ENCODE assay signal across 23 cellular contexts in genomic region chr3:188486952-188487351, GRCh38.
DNase-seq lines count a peak whose midpoint lies in the region; ATAC-seq, FAIRE-seq and TF ChIP-seq lines count a peak whose summit lies in the region.
"Had no signal": no experiment of that assay in that cellular context is flagged by ENCODE, and none has a peak within 500 bp of the region (broad histone marks: within the 10 kb centered on the region; RNA-seq: fewer than 3 reads in every experiment).

No MANE protein-coding gene starts in this region.

- H3K36me3 ChIP-seq in Caco-2 (ENCODE audit: control insufficient read depth, insufficient read depth, low read length) = no peaks in the 10 kb centered on the region
- H3K36me3 ChIP-seq in astrocyte (ENCODE audit: insufficient read depth, low read length) = peaks cover 8% of the 10 kb centered on the region
- H3K36me3 ChIP-seq in gastroesophageal sphincter = peaks cover 5 to 29% of the 10 kb centered on the region in 2 donors
- H3K36me3 ChIP-seq in CD8-positive, alpha-beta memory T cell (ENCODE audit: insufficient read depth, low read length) = peaks cover 7% of the 10 kb centered on the region

- H3K27me3 Mint-ChIP-seq in Caco-2 (ENCODE audit: insufficient read depth, unreplicated experiment) = no peaks in the 10 kb centered on the region
- no peaks in the 10 kb centered on the region for H3K27me3 Mint-ChIP-seq in astrocyte (ENCODE audit: low read depth, unreplicated experiment)
- no peaks in the 10 kb centered on the region for H3K27me3 Mint-ChIP-seq in activated T-cell treated with anti-CD3 and anti-CD28 coated beads, Interleukin-2, amount 50 U/mL, for 4 hours (ENCODE audit: low read depth)
- peaks cover 0 to 3% of the 10 kb centered on the region in 2 donors for H3K27me3 Mint-ChIP-seq in CD8-positive, alpha-beta memory T cell
- H3K27me3 Mint-ChIP-seq: CD4-positive, alpha-beta T cell had no signal

- peaks cover 12% of the 10 kb centered on the region for H4K20me1 ChIP-seq in astrocyte (ENCODE audit: insufficient read depth, low read length)
- H4K20me1 ChIP-seq: BLaER1 had no signal

- no peaks in the 10 kb centered on the region for H3K4me1 Mint-ChIP-seq in Caco-2 (ENCODE audit: low read depth, unreplicated experiment)
- peaks cover 42% of the 10 kb centered on the region for H3K4me1 Mint-ChIP-seq in astrocyte (ENCODE audit: low read depth, unreplicated experiment)
- H3K4me1 Mint-ChIP-seq in activated T-cell treated with anti-CD3 and anti-CD28 coated beads, Interleukin-2, amount 50 U/mL, for 4 hours (ENCODE audit: low read depth) = peaks cover 8% of the 10 kb centered on the region
- H3K4me1 Mint-ChIP-seq in CD8-positive, alpha-beta memory T cell = peaks cover 3 to 10% (median 4%) of the 10 kb centered on the region in 3 donors

- no peak overlapping the region for H2AFZ ChIP-seq in astrocyte (ENCODE audit: low read depth, low read length)
- H2AFZ ChIP-seq: GM23338 had no signal

- H3K79me2 ChIP-seq in astrocyte (ENCODE audit: insufficient read depth, low read length) = peaks cover 36% of the 10 kb centered on the region

- H3K9me3 ChIP-seq in A549 (no peaks in the 10 kb centered on the region), Caco-2 (no peaks in the 10 kb centered on the region), astrocyte (ENCODE audit: insufficient read depth, low read depth, low read length) (no peaks in the 10 kb centered on the region), gastroesophageal sphincter (no peaks in the 10 kb centered on the region)
- no peaks in the 10 kb centered on the region for H3K9me3 ChIP-seq in CD8-positive, alpha-beta memory T cell (ENCODE audit: low read length)
- H3K9me3 ChIP-seq: BLaER1 had no signal

- H3K4me3 ChIP-seq in A549 (no peak overlapping the region), Caco-2 (ENCODE audit: low read depth, low read length) (no peak overlapping the region), astrocyte (ENCODE audit: insufficient read depth, low read depth, low read length) (no peak overlapping the region), gastroesophageal sphincter (no peak overlapping the region)
- H3K4me3 ChIP-seq in CD8-positive, alpha-beta memory T cell (ENCODE audit: low read length) = no peak overlapping the region
- H3K4me3 ChIP-seq: BLaER1, GM23338 had no signal

- H3K9ac ChIP-seq in astrocyte (ENCODE audit: low read length) = no peak overlapping the region
- H3K9ac ChIP-seq: BLaER1 had no signal

- TF ChIP-seq EP300 in A549 (IDR thresholded peaks at IDR 0.05) = no peak
- TF ChIP-seq EP300 in gastroesophageal sphincter (IDR thresholded peaks at IDR 0.05) = no peak

- no peak for TF ChIP-seq RAD21 in A549 (conservative IDR thresholded peaks at IDR 0.05 in 1 of 2, IDR thresholded peaks at IDR 0.05 in 1 of 2)

- FAIRE-seq in A549 (lab: Jason Lieb, UNC) (no peak), astrocyte (lab: Jason Lieb, UNC) (no peak)
- FAIRE-seq: G401.6, GM12892 had no signal

- no peaks in the 10 kb centered on the region for H3K27me3 ChIP-seq in Caco-2 (replicated peaks; ENCODE audit: control insufficient read depth, insufficient read depth, low read length)
- H3K27me3 ChIP-seq in astrocyte (ENCODE audit: insufficient read depth, low read length) = no peaks in the 10 kb centered on the region
- H3K27me3 ChIP-seq in gastroesophageal sphincter = no peaks in the 10 kb centered on the region
- H3K27me3 ChIP-seq in CD8-positive, alpha-beta memory T cell (ENCODE audit: insufficient read depth, low read length, poor library complexity, severe bottlenecking) = no peaks in the 10 kb centered on the region
- H3K27me3 ChIP-seq: BLaER1 had no signal

- TF ChIP-seq POLR2A in A549 (IDR thresholded peaks at IDR 0.05; ENCODE audit: low read length) (no peak), gastroesophageal sphincter (IDR thresholded peaks at IDR 0.05) (no peak)

- H3K4me1 ChIP-seq in A549 (peaks cover 11% of the 10 kb centered on the region; the same call in 1 of the 3 replicates), Caco-2 (no peaks in the 10 kb centered on the region), astrocyte (ENCODE audit: insufficient read depth, low read length) (peaks cover 18% of the 10 kb centered on the region), gastroesophageal sphincter (peaks cover 3 to 72% (median 13%) of the 10 kb centered on the region in 3 donors)
- no peaks in the 10 kb centered on the region for H3K4me1 ChIP-seq in CD8-positive, alpha-beta memory T cell (ENCODE audit: insufficient read depth, low read length)

- H3K27ac Mint-ChIP-seq in Caco-2 (ENCODE audit: unreplicated experiment) = no peak overlapping the region
- H3K27ac Mint-ChIP-seq in astrocyte (ENCODE audit: unreplicated experiment) = peak overlapping the region; percentile 36
- H3K27ac Mint-ChIP-seq in CD8-positive, alpha-beta memory T cell = no peak overlapping the region
- H3K27ac Mint-ChIP-seq: CD4-positive, alpha-beta T cell; GM23338 had no signal

- H3K4me3 Mint-ChIP-seq in Caco-2 (ENCODE audit: unreplicated experiment) (no peak overlapping the region), astrocyte (ENCODE audit: unreplicated experiment) (no peak overlapping the region)
- no peak overlapping the region for H3K4me3 Mint-ChIP-seq in activated T-cell treated with anti-CD3 and anti-CD28 coated beads, Interleukin-2, amount 50 U/mL, for 4 hours
- H3K4me3 Mint-ChIP-seq in CD8-positive, alpha-beta memory T cell = no peak overlapping the region
- H3K4me3 Mint-ChIP-seq: CD4-positive, alpha-beta T cell; GM23338 had no signal

- DNase-seq in A549 (ENCODE audit: low read depth in 1 of 2, low spot score in 1 of 2) (no peak), Caco-2 (no peak), astrocyte (ENCODE audit: low read depth) (no peak), DMS114 treated with DMSO at 0.1 percent for 48 hours (lab: John Stamatoyannopoulos, UW; ENCODE audit: unreplicated experiment) (no peak)
- DNase-seq in stimulated activated CD4-positive, alpha-beta T cell treated with anti-CD3 and anti-CD28 coated beads, Interleukin-4, amount 100 ng/mL, for 1 hour = no peak
- DNase-seq in activated T-cell treated with anti-CD3 and anti-CD28 coated beads, Interleukin-2, amount 50 U/mL, for 4 hours = no peak
- DNase-seq in CD8-positive, alpha-beta memory T cell = no peak
- DNase-seq: ACHN; CD4-positive, alpha-beta T cell; DMS153; HCEC 1CT; KG1; MV-4-11; NCI-H1105 treated with DMSO at 0.1 percent for 48 hours; NCI-H1694 treated with DMSO at 0.1 percent for 48 hours; NCI-H446; NCI-H526; SHP77 had no signal

- ATAC-seq in A549 (no peak), gastroesophageal sphincter (no peak)
- no peak for ATAC-seq in activated T-cell treated with anti-CD3 and anti-CD28 coated beads, Interleukin-2, amount 50 U/mL, for 4 hours
- ATAC-seq: GM23338 had no signal

- intact Hi-C loops in Caco-2 (cut with micrococcal nuclease; ENCODE audit: unreplicated experiment) = no loop called here

- no peak for TF ChIP-seq CTCF in A549 (IDR thresholded peaks at IDR 0.05)
- TF ChIP-seq CTCF in Caco-2 (IDR thresholded peaks at IDR 0.05; ENCODE audit: insufficient read depth in 1 of 2, low read depth in 1 of 2, low read length in 1 of 2, severe bottlenecking in 1 of 2, unreplicated experiment in 1 of 2) = no peak
- no peak for TF ChIP-seq CTCF in astrocyte (IDR thresholded peaks at IDR 0.05; ENCODE audit: insufficient read depth, low read depth, low read length)
- no peak for TF ChIP-seq CTCF in gastroesophageal sphincter (IDR thresholded peaks at IDR 0.05)

- H3K9me3 Mint-ChIP-seq in Caco-2 (ENCODE audit: unreplicated experiment) (no peaks in the 10 kb centered on the region), astrocyte (ENCODE audit: unreplicated experiment) (peaks cover 5% of the 10 kb centered on the region)
- H3K9me3 Mint-ChIP-seq in activated T-cell treated with anti-CD3 and anti-CD28 coated beads, Interleukin-2, amount 50 U/mL, for 4 hours = peaks cover 2% of the 10 kb centered on the region
- peaks cover 0 to 2% (median 1%) of the 10 kb centered on the region in 5 donors for H3K9me3 Mint-ChIP-seq in CD8-positive, alpha-beta memory T cell
- H3K9me3 Mint-ChIP-seq: GM23338 had no signal

- 92% methylated on average over 3 of the region's 3 CpGs for WGBS in A549 (ENCODE audit: missing lambda C conversion rate)
- 58 to 77% methylated on average over 2 to 3 of the region's 3 CpGs for WGBS in gastroesophageal sphincter (ENCODE audit: low coverage in 1 of 2), 2 donors

- POLR2A ChIA-PET in A549 (lab: Yijun Ruan, JAX) (no interaction called here), Caco-2 (lab: Charles Lee) (no interaction called here)
- POLR2A ChIA-PET in CD8-positive, alpha-beta memory T cell (lab: Charles Lee) = no interaction called here

- H3K27ac ChIP-seq in A549 (no peak overlapping the region), astrocyte (ENCODE audit: low read depth, low read length) (no peak overlapping the region), gastroesophageal sphincter (peak overlapping the region in 3 of 4 donors; percentile 20 to 71 (median 50))
- H3K27ac ChIP-seq in CD8-positive, alpha-beta memory T cell (ENCODE audit: low read depth, low read length) = no peak overlapping the region
- H3K27ac ChIP-seq: BLaER1 had no signal

- BruUV-seq in Caco-2 (replicated peaks; lab: Mats Ljungman, UMichigan) = TSS peak; percentile 11

- CTCF ChIA-PET in A549 (lab: Yijun Ruan, JAX) = interaction anchor here (1.1 kb wide), 1 partner anchor 746 kb away, joined by 4 read pairs; no protein-coding TSS in a partner anchor
- CTCF ChIA-PET in Caco-2 (lab: Charles Lee) = no interaction called here
- CTCF ChIA-PET in CD8-positive, alpha-beta memory T cell (lab: Charles Lee) = no interaction called here

- H3K4me2 ChIP-seq in A549 = no peak overlapping the region
- H3K4me2 ChIP-seq in astrocyte (ENCODE audit: low read length) = no peak overlapping the region
- H3K4me2 ChIP-seq: BLaER1, GM23338 had no signal

- H3K36me3 Mint-ChIP-seq in Caco-2 (ENCODE audit: insufficient read depth, unreplicated experiment) (peaks cover 56% of the 10 kb centered on the region), astrocyte (ENCODE audit: low read depth, unreplicated experiment) (peaks cover 12% of the 10 kb centered on the region)
- peaks cover 39% of the 10 kb centered on the region for H3K36me3 Mint-ChIP-seq in activated T-cell treated with anti-CD3 and anti-CD28 coated beads, Interleukin-2, amount 50 U/mL, for 4 hours (ENCODE audit: insufficient read depth)
- H3K36me3 Mint-ChIP-seq in CD8-positive, alpha-beta memory T cell = peaks cover 41 to 44% (median 43%) of the 10 kb centered on the region in 3 donors

TF ChIP-seq in A549, 52 proteins besides CTCF, POLR2A, EP300 and RAD21:
- no peak for TF ChIP-seq ZSCAN20 (CRISPR knock-in tag; IDR thresholded peaks at IDR 0.05)
- peak; percentile 68 to 79; a peak in 3 of 4 replicates for TF ChIP-seq CEBPB (IDR thresholded peaks at IDR 0.05)
TF ChIP-seq in A549: peak in this region for 1.

Comparison
In these comparisons a context has a peak if more than half of its experiments do, and no peak if none do; other contexts are left out.
1. H3K27ac ChIP-seq: peak in gastroesophageal sphincter (3 of 4); none in A549 (0 of 2), astrocyte (single experiment) and CD8-positive, alpha-beta memory T cell (single experiment).